Comparison of ENCODE assay signal across 20 cellular contexts in the genomic region with DNA sequence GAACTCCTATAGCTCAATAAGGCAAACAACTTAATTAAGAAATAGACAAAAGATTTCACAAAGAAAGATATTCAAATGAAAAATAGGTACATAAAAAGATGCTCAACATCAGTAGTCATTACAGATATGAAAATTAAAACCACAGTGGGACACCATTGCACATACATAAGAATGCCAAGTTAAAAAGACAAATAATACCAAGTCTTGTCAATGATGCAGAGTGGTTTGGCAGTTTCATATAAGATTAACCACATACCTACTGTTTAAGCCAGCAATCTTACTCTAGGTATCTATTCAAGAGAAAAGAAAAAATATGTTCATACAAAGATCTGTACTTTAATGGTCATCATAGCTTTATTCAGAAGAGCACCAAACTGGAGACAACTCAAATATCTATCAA.
DNase-seq lines count a peak whose midpoint lies in the region; ATAC-seq and TF ChIP-seq lines count a peak whose summit lies in the region.
"Had no signal": no experiment of that assay in that cellular context is flagged by ENCODE, and none has a peak within 500 bp of the region (broad histone marks: within the 10 kb centered on the region; RNA-seq: fewer than 3 reads in every experiment).

No MANE protein-coding gene starts in this region.

- CTCF ChIA-PET in activated CD4-positive, alpha-beta T cell treated with anti-CD3 and anti-CD28 coated beads for 36 hours (lab: Charles Lee) = interaction anchor here (0.6 to 1.3 kb wide), 2 partner anchors 12 to 370 kb away, joined by 3 read pairs; no protein-coding TSS in a partner anchor

- H3K4me1 Mint-ChIP-seq in activated CD4-positive, alpha-beta T cell treated with anti-CD3 and anti-CD28 coated beads for 36 hours = no peaks in the 10 kb centered on the region
- H3K4me1 Mint-ChIP-seq in activated T-cell treated with anti-CD3 and anti-CD28 coated beads, Interleukin-2, amount 50 U/mL, for 72 hours (ENCODE audit: low read depth) = no peaks in the 10 kb centered on the region
- H3K4me1 Mint-ChIP-seq in stimulated activated naive CD8-positive, alpha-beta T cell treated with anti-CD3 and anti-CD28 coated beads, Interleukin-15, amount 100 ng/mL, for 72 hours = no peaks in the 10 kb centered on the region
- H3K4me1 Mint-ChIP-seq in stimulated activated effector memory CD8-positive, alpha-beta T cell treated with anti-CD3 and anti-CD28 coated beads, Interleukin-12 subunit alpha, Interleukin-12 subunit beta, amount 100 ng/mL, for 72 hours = no peaks in the 10 kb centered on the region
- H3K4me1 Mint-ChIP-seq: B cell had no signal

- H3K27ac Mint-ChIP-seq in activated CD4-positive, alpha-beta T cell treated with anti-CD3 and anti-CD28 coated beads for 36 hours = no peak overlapping the region
- H3K27ac Mint-ChIP-seq in activated T-cell treated with anti-CD3 and anti-CD28 coated beads, Interleukin-2, amount 50 U/mL, for 72 hours = no peak overlapping the region
- H3K27ac Mint-ChIP-seq in stimulated activated naive CD8-positive, alpha-beta T cell treated with anti-CD3 and anti-CD28 coated beads, Interleukin-15, amount 100 ng/mL, for 72 hours = no peak overlapping the region
- H3K27ac Mint-ChIP-seq in stimulated activated effector memory CD8-positive, alpha-beta T cell treated with anti-CD3 and anti-CD28 coated beads, Interleukin-12 subunit alpha, Interleukin-12 subunit beta, amount 100 ng/mL, for 72 hours = no peak overlapping the region
- H3K27ac Mint-ChIP-seq: B cell; CD4-positive, alpha-beta T cell; CD8-positive, alpha-beta T cell had no signal

- no peak overlapping the region for H3K27ac ChIP-seq in esophagus muscularis mucosa (replicated peaks in 1 of 4)
- H3K27ac ChIP-seq: 22Rv1; A549; BLaER1 treated with 17β-estradiol and CSF1 and Interleukin-3, amounts not matched to agents 10 nM and 100 nM; C4-2B had no signal

- H3K36me3 ChIP-seq in esophagus muscularis mucosa = no peaks in the 10 kb centered on the region
- H3K36me3 ChIP-seq: BLaER1 treated with 17β-estradiol and CSF1 and Interleukin-3, amounts not matched to agents 10 nM and 100 nM had no signal

- H3K27me3 Mint-ChIP-seq in activated CD4-positive, alpha-beta T cell treated with anti-CD3 and anti-CD28 coated beads for 36 hours = no peaks in the 10 kb centered on the region
- H3K27me3 Mint-ChIP-seq in activated T-cell treated with anti-CD3 and anti-CD28 coated beads, Interleukin-2, amount 50 U/mL, for 72 hours (ENCODE audit: low read depth) = peaks cover 9% of the 10 kb centered on the region
- H3K27me3 Mint-ChIP-seq in stimulated activated naive CD8-positive, alpha-beta T cell treated with anti-CD3 and anti-CD28 coated beads, Interleukin-15, amount 100 ng/mL, for 72 hours = no peaks in the 10 kb centered on the region
- H3K27me3 Mint-ChIP-seq: B cell; CD4-positive, alpha-beta T cell had no signal

- H3K27me3 ChIP-seq in esophagus muscularis mucosa = no peaks in the 10 kb centered on the region
- H3K27me3 ChIP-seq: BLaER1 treated with 17β-estradiol and CSF1 and Interleukin-3, amounts not matched to agents 10 nM and 100 nM had no signal

- no peak overlapping the region for H3K4me3 ChIP-seq in esophagus muscularis mucosa
- H3K4me3 ChIP-seq: A549; BLaER1 treated with 17β-estradiol and CSF1 and Interleukin-3, amounts not matched to agents 10 nM and 100 nM had no signal

- peak; percentile 44 for ATAC-seq in activated CD4-positive, alpha-beta T cell treated with anti-CD3 and anti-CD28 coated beads for 36 hours
- ATAC-seq in activated T-cell treated with anti-CD3 and anti-CD28 coated beads, Interleukin-2, amount 50 U/mL, for 72 hours (replicated peaks in 1 of 2) = peak; percentile 22 to 25
- ATAC-seq in stimulated activated naive CD8-positive, alpha-beta T cell treated with anti-CD3 and anti-CD28 coated beads, Interleukin-15, amount 100 ng/mL, for 72 hours = peak; percentile 39
- no peak for ATAC-seq in stimulated activated naive CD8-positive, alpha-beta T cell treated with anti-CD3 and anti-CD28 coated beads, Interleukin-15, Interleukin-2, amounts not matched to agents 100 U/mL and 50 U/mL, for 24 hours
- peak; percentile 71 for ATAC-seq in stimulated activated effector memory CD8-positive, alpha-beta T cell treated with anti-CD3 and anti-CD28 coated beads, Interleukin-12 subunit alpha, Interleukin-12 subunit beta, amount 100 ng/mL, for 72 hours
- ATAC-seq: A549; CD8-positive, alpha-beta T cell had no signal

- no peak for TF ChIP-seq POLR2A in esophagus muscularis mucosa (IDR thresholded peaks at IDR 0.05; ENCODE audit: low read depth)

- peaks cover 12 to 29% (median 25%) of the 10 kb centered on the region in 4 donors for H3K4me1 ChIP-seq in esophagus muscularis mucosa
- H3K4me1 ChIP-seq: BLaER1 treated with 17β-estradiol and CSF1 and Interleukin-3, amounts not matched to agents 10 nM and 100 nM had no signal

- no peak overlapping the region for H3K4me3 Mint-ChIP-seq in activated CD4-positive, alpha-beta T cell treated with anti-CD3 and anti-CD28 coated beads for 36 hours
- no peak overlapping the region for H3K4me3 Mint-ChIP-seq in activated T-cell treated with anti-CD3 and anti-CD28 coated beads, Interleukin-2, amount 50 U/mL, for 72 hours
- H3K4me3 Mint-ChIP-seq in stimulated activated naive CD8-positive, alpha-beta T cell treated with anti-CD3 and anti-CD28 coated beads, Interleukin-15, amount 100 ng/mL, for 72 hours = no peak overlapping the region
- no peak overlapping the region for H3K4me3 Mint-ChIP-seq in stimulated activated effector memory CD8-positive, alpha-beta T cell treated with anti-CD3 and anti-CD28 coated beads, Interleukin-12 subunit alpha, Interleukin-12 subunit beta, amount 100 ng/mL, for 72 hours
- H3K4me3 Mint-ChIP-seq: B cell; CD4-positive, alpha-beta T cell; CD8-positive, alpha-beta T cell had no signal

- H3K9me3 ChIP-seq in esophagus muscularis mucosa = no peaks in the 10 kb centered on the region

- peaks cover 1% of the 10 kb centered on the region for H3K36me3 Mint-ChIP-seq in activated CD4-positive, alpha-beta T cell treated with anti-CD3 and anti-CD28 coated beads for 36 hours (ENCODE audit: low read depth)
- peaks cover 6 to 14% of the 10 kb centered on the region in 2 donors for H3K36me3 Mint-ChIP-seq in activated T-cell treated with anti-CD3 and anti-CD28 coated beads, Interleukin-2, amount 50 U/mL, for 72 hours (ENCODE audit: insufficient read depth in 2 of 2)
- H3K36me3 Mint-ChIP-seq in stimulated activated effector memory CD8-positive, alpha-beta T cell treated with anti-CD3 and anti-CD28 coated beads, Interleukin-12 subunit alpha, Interleukin-12 subunit beta, amount 100 ng/mL, for 72 hours = no peaks in the 10 kb centered on the region

- no peak for TF ChIP-seq CTCF in esophagus muscularis mucosa (IDR thresholded peaks at IDR 0.05)

- peaks cover 3% of the 10 kb centered on the region for H3K9me3 Mint-ChIP-seq in activated CD4-positive, alpha-beta T cell treated with anti-CD3 and anti-CD28 coated beads for 36 hours (ENCODE audit: low read depth)
- peaks cover 8 to 9% of the 10 kb centered on the region in 2 donors for H3K9me3 Mint-ChIP-seq in activated T-cell treated with anti-CD3 and anti-CD28 coated beads, Interleukin-2, amount 50 U/mL, for 72 hours
- peaks cover 17 to 21% of the 10 kb centered on the region in 2 donors for H3K9me3 Mint-ChIP-seq in stimulated activated naive CD8-positive, alpha-beta T cell treated with anti-CD3 and anti-CD28 coated beads, Interleukin-15, amount 100 ng/mL, for 72 hours
- H3K9me3 Mint-ChIP-seq in stimulated activated effector memory CD8-positive, alpha-beta T cell treated with anti-CD3 and anti-CD28 coated beads, Interleukin-12 subunit alpha, Interleukin-12 subunit beta, amount 100 ng/mL, for 72 hours = peaks cover 11% of the 10 kb centered on the region
- H3K9me3 Mint-ChIP-seq: CD4-positive, alpha-beta T cell had no signal

- no peak for TF ChIP-seq EP300 in esophagus muscularis mucosa (IDR thresholded peaks at IDR 0.05)

- intact Hi-C loops in activated CD4-positive, alpha-beta T cell treated with anti-CD3 and anti-CD28 coated beads for 36 hours (cut with DNase I, micrococcal nuclease) = no loop called here
- intact Hi-C loops in esophagus muscularis mucosa (cut with DNase I) = no loop called here

- DNase-seq in activated CD4-positive, alpha-beta T cell treated with anti-CD3 and anti-CD28 coated beads for 36 hours = no peak
- DNase-seq in activated CD4-positive, alpha-beta T cell treated with anti-CD3 and anti-CD28 coated beads, Interleukin-2, amount 50 U/mL, for 4 hours = no peak
- DNase-seq in activated T-cell treated with anti-CD3 and anti-CD28 coated beads, Interleukin-2, amount 50 U/mL, for 72 hours = no peak
- DNase-seq in activated T-cell treated with anti-CD3 and anti-CD28 coated beads for 4 hours (no peak), esophagus muscularis mucosa (ENCODE audit: extremely low spot score) (no peak)
- DNase-seq in stimulated activated naive CD8-positive, alpha-beta T cell treated with anti-CD3 and anti-CD28 coated beads, Interleukin-15, amount 100 ng/mL, for 72 hours = no peak
- no peak for DNase-seq in stimulated activated naive CD8-positive, alpha-beta T cell treated with anti-CD3 and anti-CD28 coated beads, Interleukin-15, Interleukin-2, amounts not matched to agents 100 U/mL and 50 U/mL, for 24 hours
- no peak for DNase-seq in stimulated activated effector memory CD8-positive, alpha-beta T cell treated with anti-CD3 and anti-CD28 coated beads, Interleukin-12 subunit alpha, Interleukin-12 subunit beta, amount 100 ng/mL, for 72 hours (ENCODE audit: low spot score in 2 of 2)
- DNase-seq: AML-193; Caco-2; Calu3; CD4-positive, alpha-beta T cell; CD8-positive, alpha-beta T cell; DMS79 treated with DMSO at 0.1 percent for 48 hours; GF-D8 had no signal

- POLR2A ChIA-PET in activated CD4-positive, alpha-beta T cell treated with anti-CD3 and anti-CD28 coated beads for 36 hours (lab: Charles Lee) = no interaction called here
